Comparison of ENCODE assay signal across 11 cellular contexts in the genomic region with DNA sequence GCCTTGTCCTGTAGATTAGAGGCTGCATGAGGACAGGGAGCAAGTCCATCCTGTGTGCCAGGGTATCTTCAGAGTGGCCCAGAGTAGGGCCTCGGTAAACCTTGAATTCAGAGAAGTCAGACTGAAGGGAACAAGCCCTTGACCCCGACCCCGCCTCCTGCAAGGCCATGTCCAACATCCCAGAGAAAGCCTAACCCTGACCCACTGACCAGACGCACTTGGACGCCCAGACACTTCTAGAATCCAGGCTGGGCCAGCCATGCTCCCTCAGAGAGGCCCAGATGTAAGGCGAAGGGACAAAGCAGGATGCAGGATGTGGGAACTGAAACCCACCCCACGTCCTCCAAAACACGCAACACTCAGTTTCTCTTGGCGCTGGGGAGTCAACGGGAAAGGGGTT. TPM values are rescaled to one million over a fixed set of nuclear protein-coding genes. Genes with fewer than 3 reads are reported as not detected.
A peak's percentile ranks its signal among the peaks of the same experiment; 100 is the strongest.
DNase-seq lines count a peak whose midpoint lies in the region; ATAC-seq, FAIRE-seq and TF ChIP-seq lines count a peak whose summit lies in the region.
"Had no signal": no experiment of that assay in that cellular context is flagged by ENCODE, and none has a peak within 500 bp of the region (broad histone marks: within the 10 kb centered on the region; RNA-seq: fewer than 3 reads in every experiment).

No MANE protein-coding gene starts in this region.

- no peak for TF ChIP-seq EP300 in esophagus muscularis mucosa (IDR thresholded peaks at IDR 0.05)

- H3K27ac ChIP-seq in SU-DHL-6 (ENCODE audit: low read depth, low read length) = peak overlapping the region; percentile 77; the same call in 1 of the 2 replicates
- peak overlapping the region in 3 of 4 donors; percentile 15 to 53 (median 51) for H3K27ac ChIP-seq in esophagus muscularis mucosa (replicated peaks in 1 of 4)
- H3K27ac ChIP-seq in skin epidermis = peak overlapping the region in 17 of 21 experiments; percentile 20 to 78 (median 56)

- intact Hi-C loops in esophagus muscularis mucosa (cut with DNase I) = no loop called here

- peaks cover 10% of the 10 kb centered on the region; the same call in 1 of the 2 replicates for H3F3A ChIP-seq in SU-DHL-6 (ENCODE audit: insufficient read depth)

- H3K9ac ChIP-seq in SU-DHL-6 (ENCODE audit: low read length) = no peak overlapping the region

- no peaks in the 10 kb centered on the region for H3K36me3 ChIP-seq in SU-DHL-6 (ENCODE audit: low read length)
- peaks cover 0 to 19% (median 6%) of the 10 kb centered on the region in 4 donors for H3K36me3 ChIP-seq in esophagus muscularis mucosa

- H4K20me1 ChIP-seq in SU-DHL-6 (ENCODE audit: low read depth, low read length) = no peaks in the 10 kb centered on the region

- H3K27me3 ChIP-seq in SU-DHL-6 (ENCODE audit: low read length) (no peaks in the 10 kb centered on the region), esophagus muscularis mucosa (no peaks in the 10 kb centered on the region)
- H3K27me3 ChIP-seq: body of pancreas had no signal

- no peak for TF ChIP-seq POLR2A in GM12892 (IDR thresholded peaks at IDR 0.05; ENCODE audit: low read depth, low read length)
- TF ChIP-seq POLR2A in esophagus muscularis mucosa (IDR thresholded peaks at IDR 0.05; ENCODE audit: low read depth) = no peak

- WGBS in esophagus muscularis mucosa = 85% methylated on average over 9 of the region's 10 CpGs

- no peaks in the 10 kb centered on the region for H3K9me2 ChIP-seq in SU-DHL-6 (replicated peaks; ENCODE audit: insufficient read depth, low read length)

- H3K4me1 ChIP-seq in esophagus muscularis mucosa = peaks cover 88 to 100% (median 97%) of the 10 kb centered on the region in 4 donors

- no peak overlapping the region for H2AFZ ChIP-seq in SU-DHL-6 (ENCODE audit: low read depth, low read length, severe bottlenecking)

- H3K4me3 ChIP-seq in SU-DHL-6 (ENCODE audit: insufficient read depth, low read length, poor library complexity, severe bottlenecking) = no peak overlapping the region
- no peak overlapping the region for H3K4me3 ChIP-seq in esophagus muscularis mucosa
- H3K4me3 ChIP-seq in skin epidermis = no peak overlapping the region
- H3K4me3 ChIP-seq: body of pancreas had no signal

- no peak for ATAC-seq in GM18502 (IDR thresholded peaks at IDR 0.05; ENCODE audit: poor library complexity, unreplicated experiment)
- no peak for ATAC-seq in GM21390 (IDR thresholded peaks at IDR 0.05; ENCODE audit: unreplicated experiment)
- ATAC-seq: esophagus mucosa had no signal

- peaks cover 80% of the 10 kb centered on the region for H3K79me2 ChIP-seq in SU-DHL-6 (ENCODE audit: insufficient read depth, low read length)

- no peak for DNase-seq in GM12892 (ENCODE audit: insufficient read length)
- no peak for DNase-seq in esophagus muscularis mucosa (ENCODE audit: extremely low spot score)
- no peak for DNase-seq in NCI-H82 treated with DMSO at 0.1 percent for 48 hours (lab: John Stamatoyannopoulos, UW; ENCODE audit: unreplicated experiment)
- DNase-seq: body of pancreas; NCI-H1417 treated with DMSO at 0.1 percent for 48 hours; NK-92 treated with Interleukin-12 subunit alpha and Interleukin-12 subunit beta, amount 100 ng/mL, for 24 hours had no signal

- no peaks in the 10 kb centered on the region for H3K9me3 ChIP-seq in SU-DHL-6 (ENCODE audit: insufficient read depth, low read length)
- no peaks in the 10 kb centered on the region for H3K9me3 ChIP-seq in esophagus muscularis mucosa
- H3K9me3 ChIP-seq: body of pancreas had no signal

- no peak for TF ChIP-seq CTCF in SU-DHL-6 (IDR thresholded peaks at IDR 0.05; ENCODE audit: insufficient read depth, low read length, poor library complexity, severe bottlenecking)
- no peak for TF ChIP-seq CTCF in esophagus muscularis mucosa (IDR thresholded peaks at IDR 0.05)

- no peak overlapping the region for H3K4me2 ChIP-seq in SU-DHL-6 (ENCODE audit: low read depth, low read length, poor library complexity, severe bottlenecking)

- FAIRE-seq in GM12892 (lab: Jason Lieb, UNC) = peak; percentile 9

RNA-seq across cellular contexts. Expression of a gene that starts 13.2 kb away (rescaled TPM):
- polyA plus RNA-seq in GM12892 (2012; ENCODE audit: missing spikeins) = 187 TPM
- 100 to 1,000 TPM in 3 of 4 donors, 10 to 100 TPM in 1; 91.4 to 136 (median 114) TPM for total RNA-seq in esophagus muscularis mucosa

RNA-seq across cellular contexts. Expression of a gene that starts 47.2 kb away (rescaled TPM):
- polyA plus RNA-seq in GM12892 (2012; ENCODE audit: missing spikeins) = 2.2 TPM
- total RNA-seq in esophagus muscularis mucosa = 1,000 to 10,000 TPM; 1,165 to 3,724 (median 1,939) TPM
